Comparison of ENCODE assay signal across 18 cellular contexts in genomic region chr4:4216668-4217067, GRCh38. TPM values are rescaled to one million over a fixed set of nuclear protein-coding genes. Genes with fewer than 3 reads are reported as not detected.
DNase-seq lines count a peak whose midpoint lies in the region; ATAC-seq and TF ChIP-seq lines count a peak whose summit lies in the region.
"Had no signal": no experiment of that assay in that cellular context is flagged by ENCODE, and none has a peak within 500 bp of the region (broad histone marks: within the 10 kb centered on the region; RNA-seq: fewer than 3 reads in every experiment).

No MANE protein-coding gene starts in this region.

- no peak overlapping the region for H3K4ac ChIP-seq in IMR-90 (ENCODE audit: low read depth, low read length)
- H3K4ac ChIP-seq in mesenchymal stem cell (ENCODE audit: low read depth in 1 of 2, low read length in 2 of 2): no peak overlapping the region

- H3K27me3 Mint-ChIP-seq in naive thymus-derived CD4-positive, alpha-beta T cell: peaks cover 6 to 46% (median 44%) of the 10 kb centered on the region in 5 donors

- H3K36me3 ChIP-seq in IMR-90 (ENCODE audit: control insufficient read depth, insufficient read depth, low read length) (no peaks in the 10 kb centered on the region), mesenchymal stem cell (ENCODE audit: control insufficient read depth in 1 of 2, insufficient read depth in 2 of 2, low read depth in 1 of 2, low read length in 2 of 2) (no peaks in the 10 kb centered on the region), upper lobe of right lung (no peaks in the 10 kb centered on the region)
- H3K36me3 ChIP-seq in naive thymus-derived CD4-positive, alpha-beta T cell (ENCODE audit: control insufficient read depth in 2 of 3, insufficient read depth in 3 of 3, low read length in 3 of 3): no peaks in the 10 kb centered on the region

- H4K91ac ChIP-seq in IMR-90 (ENCODE audit: insufficient read depth, low read depth, low read length) (no peak overlapping the region), mesenchymal stem cell (ENCODE audit: low read length) (no peak overlapping the region)

- no peaks in the 10 kb centered on the region for H4K20me1 ChIP-seq in IMR-90 (ENCODE audit: insufficient read depth, low read length)

- POLR2A ChIA-PET in IMR-90 (lab: Charles Lee; ENCODE audit: unreplicated experiment): no interaction called here
- POLR2A ChIA-PET in naive thymus-derived CD4-positive, alpha-beta T cell (lab: Charles Lee): no interaction called here

- ATAC-seq in IMR-90 (ENCODE audit: low read depth) (no peak), upper lobe of right lung (no peak)
- ATAC-seq in naive thymus-derived CD4-positive, alpha-beta T cell: no peak
- ATAC-seq: left ventricle myocardium superior had no signal

- H3K4me1 Mint-ChIP-seq in naive thymus-derived CD4-positive, alpha-beta T cell: no peaks in the 10 kb centered on the region
- H3K4me1 Mint-ChIP-seq: activated B cell treated with CpG ODN at 0.5 μM for 24 hours; activated naive CD4-positive, alpha-beta T cell treated with anti-CD3 and anti-CD28 coated beads, Interleukin-2, amount 10 ng/mL, durations not matched to agents 7 days and 5 days; CD4-positive, CD25-positive, alpha-beta regulatory T cell; central memory CD8-positive, alpha-beta T cell; nephron progenitor cell had no signal

- no peak for TF ChIP-seq POLR2A in IMR-90 (IDR thresholded peaks at IDR 0.05; ENCODE audit: low read depth, low read length)

- H3K4me2 ChIP-seq in IMR-90 (ENCODE audit: low read depth, low read length) (no peak overlapping the region), mesenchymal stem cell (ENCODE audit: low read length, poor library complexity, severe bottlenecking) (no peak overlapping the region)

- H3K23ac ChIP-seq in IMR-90 (ENCODE audit: low read depth, low read length) (no peak overlapping the region), mesenchymal stem cell (ENCODE audit: low read length in 2 of 2) (no peak overlapping the region)

- H2AFZ ChIP-seq in IMR-90 (replicated peaks; ENCODE audit: low read length, poor library complexity) (peak overlapping the region; percentile 56), mesenchymal stem cell (ENCODE audit: low read depth, low read length) (no peak overlapping the region)

- no peak overlapping the region for H2AK5ac ChIP-seq in IMR-90 (ENCODE audit: low read depth, low read length)
- no peak overlapping the region for H2AK5ac ChIP-seq in mesenchymal stem cell (ENCODE audit: low read length, severe bottlenecking)

- no peak overlapping the region for H3K27ac Mint-ChIP-seq in naive thymus-derived CD4-positive, alpha-beta T cell
- H3K27ac Mint-ChIP-seq: activated B cell treated with CpG ODN at 0.5 μM for 24 hours; activated naive CD4-positive, alpha-beta T cell treated with anti-CD3 and anti-CD28 coated beads, Interleukin-2, amount 10 ng/mL, durations not matched to agents 7 days and 5 days; nephron progenitor cell had no signal

- H4K8ac ChIP-seq in IMR-90 (ENCODE audit: low read depth in 2 of 2, low read length in 2 of 2): no peak overlapping the region
- no peak overlapping the region for H4K8ac ChIP-seq in mesenchymal stem cell (ENCODE audit: low read length)

- no peak for TF ChIP-seq RAD21 in IMR-90 (IDR thresholded peaks at IDR 0.05; ENCODE audit: low read length)

- H3K79me1 ChIP-seq in IMR-90 (ENCODE audit: low read depth in 1 of 2, low read length in 2 of 2) (no peaks in the 10 kb centered on the region), mesenchymal stem cell (replicated peaks; ENCODE audit: low read length, poor library complexity, severe bottlenecking) (no peaks in the 10 kb centered on the region)

- H3K27me3 ChIP-seq in IMR-90 (ENCODE audit: control insufficient read depth, insufficient read depth, low read length) (peaks cover 4% of the 10 kb centered on the region; the same call in 1 of the 2 replicates), mesenchymal stem cell (ENCODE audit: control insufficient read depth in 1 of 2, insufficient read depth in 1 of 2, low read length in 2 of 2) (peaks cover 0 to 9% of the 10 kb centered on the region in 2 experiments), upper lobe of right lung (peaks cover 13% of the 10 kb centered on the region)
- H3K27me3 ChIP-seq in naive thymus-derived CD4-positive, alpha-beta T cell (ENCODE audit: control insufficient read depth in 2 of 2, insufficient read depth in 2 of 2, low read length in 2 of 2): no peaks in the 10 kb centered on the region

- H3K9ac ChIP-seq in IMR-90 (ENCODE audit: low read depth, low read length) (no peak overlapping the region), mesenchymal stem cell (ENCODE audit: low read length) (no peak overlapping the region)

- H3K4me3 ChIP-seq in IMR-90 (ENCODE audit: insufficient read depth, low read depth, low read length) (no peak overlapping the region), cardiac fibroblast (replicated peaks in 1 of 2; ENCODE audit: low read depth in 2 of 2, low read length in 2 of 2) (no peak overlapping the region), mesenchymal stem cell (ENCODE audit: insufficient read depth in 1 of 2, low read depth in 1 of 2, low read length in 2 of 2) (no peak overlapping the region), upper lobe of right lung (no peak overlapping the region)
- H3K4me3 ChIP-seq in naive thymus-derived CD4-positive, alpha-beta T cell (ENCODE audit: low read length): no peak overlapping the region

- TF ChIP-seq CTCF in IMR-90 (conservative IDR thresholded peaks at IDR 0.05; ENCODE audit: low read depth, low read length) (no peak), cardiac fibroblast (IDR thresholded peaks at IDR 0.05; ENCODE audit: low read depth, low read length) (no peak), upper lobe of right lung (IDR thresholded peaks at IDR 0.05) (no peak)

- dilution Hi-C loops in IMR-90 (cut with HindIII; ENCODE audit: low sequenced_read_pairs, unreplicated experiment): no loop called here

- 0 out of 2 replicates have a peak, but pooled peaks cover 2% of the 10 kb centered on the region for H3K4me1 ChIP-seq in IMR-90 (ENCODE audit: control insufficient read depth, insufficient read depth, low read length)
- no peaks in the 10 kb centered on the region for H3K4me1 ChIP-seq in mesenchymal stem cell (ENCODE audit: control insufficient read depth, insufficient read depth, low read depth, low read length)
- no peaks in the 10 kb centered on the region for H3K4me1 ChIP-seq in upper lobe of right lung
- H3K4me1 ChIP-seq in naive thymus-derived CD4-positive, alpha-beta T cell (ENCODE audit: control insufficient read depth in 2 of 2, insufficient read depth in 2 of 2, low read length in 2 of 2): no peaks in the 10 kb centered on the region

- H3K9me3 ChIP-seq in IMR-90 (ENCODE audit: control insufficient read depth, insufficient read depth, low read length) (no peaks in the 10 kb centered on the region), mesenchymal stem cell (ENCODE audit: control insufficient read depth, low read length) (no peaks in the 10 kb centered on the region), upper lobe of right lung (no peaks in the 10 kb centered on the region)
- no peaks in the 10 kb centered on the region for H3K9me3 ChIP-seq in naive thymus-derived CD4-positive, alpha-beta T cell (ENCODE audit: control insufficient read depth in 2 of 3, low read length in 3 of 3)

- CTCF ChIA-PET in IMR-90 (lab: Yijun Ruan, JAX): no interaction called here
- CTCF ChIA-PET in naive thymus-derived CD4-positive, alpha-beta T cell (lab: Charles Lee): no interaction called here

- 47% methylated on average over 5 of the region's 6 CpGs; no CpG with 5 or more reads in 1 of the 2 experiments for WGBS in IMR-90 (ENCODE audit: extremely low coverage in 2 of 2, insufficient read length in 1 of 2), 2 experiments
- WGBS in mesenchymal stem cell: 27% methylated on average over 6 of the region's 6 CpGs

- H3K9me1 ChIP-seq in IMR-90 (ENCODE audit: insufficient read depth, low read length): peaks cover 3% of the 10 kb centered on the region; the same call in 1 of the 2 replicates

- peaks cover 0 to 3% (median 0%) of the 10 kb centered on the region in 11 donors for H3K9me3 Mint-ChIP-seq in naive thymus-derived CD4-positive, alpha-beta T cell
- H3K9me3 Mint-ChIP-seq: activated B cell treated with CpG ODN at 0.5 μM for 24 hours; activated naive CD4-positive, alpha-beta T cell treated with anti-CD3 and anti-CD28 coated beads, Interleukin-2, amount 10 ng/mL, durations not matched to agents 7 days and 5 days; central memory CD8-positive, alpha-beta T cell; nephron progenitor cell had no signal

- H3K56ac ChIP-seq in IMR-90 (ENCODE audit: extremely low read depth, insufficient read depth, low read length): no peak overlapping the region

- H2BK120ac ChIP-seq in IMR-90 (ENCODE audit: low read depth, low read length): no peak overlapping the region
- no peak overlapping the region for H2BK120ac ChIP-seq in mesenchymal stem cell (ENCODE audit: low read depth, low read length)

- no peak overlapping the region for H2BK20ac ChIP-seq in IMR-90 (ENCODE audit: low read depth, low read length)

- peak; percentile 63 for DNase-seq in EH (ENCODE audit: low read depth)
- peak; percentile 59 for DNase-seq in IMR-90
- peak; percentile 3 to 44 for DNase-seq in cardiac fibroblast (ENCODE audit: low read depth in 2 of 2)
- DNase-seq in mesenchymal stem cell: peak; percentile 42
- no peak for DNase-seq in stimulated activated naive CD4-positive, alpha-beta T cell (lab: John Stamatoyannopoulos, UW)
- no peak for DNase-seq in upper lobe of right lung
- DNase-seq in activated naive CD4-positive, alpha-beta T cell treated with anti-CD3 and anti-CD28 coated beads, Interleukin-2, amount 50 U/mL, for 16 hours: no peak
- DNase-seq in naive thymus-derived CD4-positive, alpha-beta T cell: no peak
- DNase-seq: activated B cell treated with CpG ODN at 0.5 μM for 24 hours; activated naive CD4-positive, alpha-beta T cell treated with anti-CD3 and anti-CD28 coated beads, Interleukin-2, amount 10 ng/mL, durations not matched to agents 7 days and 5 days; CD4-positive, CD25-positive, alpha-beta regulatory T cell; erythroblast; left ventricle myocardium superior; NCI-H1092; NCI-H2227 treated with DMSO at 0.1 percent for 48 hours; nephron progenitor cell; trophoblast cell had no signal

- intact Hi-C loops in IMR-90 (cut with micrococcal nuclease): no loop called here
- intact Hi-C loops in upper lobe of right lung (cut with DNase I): no loop called here
- intact Hi-C loops in naive thymus-derived CD4-positive, alpha-beta T cell (cut with micrococcal nuclease): no loop called here

- H3K36me3 Mint-ChIP-seq in naive thymus-derived CD4-positive, alpha-beta T cell: no peaks in the 10 kb centered on the region
- H3K36me3 Mint-ChIP-seq: activated naive CD4-positive, alpha-beta T cell treated with anti-CD3 and anti-CD28 coated beads, Interleukin-2, amount 10 ng/mL, durations not matched to agents 7 days and 5 days; CD4-positive, CD25-positive, alpha-beta regulatory T cell had no signal

- H2AK9ac ChIP-seq in IMR-90 (replicated peaks; ENCODE audit: low read depth, low read length, poor library complexity): no peak overlapping the region

- H4K5ac ChIP-seq in IMR-90 (ENCODE audit: low read depth, low read length): no peak overlapping the region

- no peak overlapping the region for H3K27ac ChIP-seq in IMR-90 (ENCODE audit: insufficient read depth, low read length)
- no peak overlapping the region for H3K27ac ChIP-seq in mesenchymal stem cell (ENCODE audit: low read length, poor library complexity, severe bottlenecking)
- H3K27ac ChIP-seq in upper lobe of right lung: no peak overlapping the region
- H3K27ac ChIP-seq in naive thymus-derived CD4-positive, alpha-beta T cell (ENCODE audit: low read depth, low read length): no peak overlapping the region

- H3K14ac ChIP-seq in IMR-90 (replicated peaks; ENCODE audit: low read depth, low read length) (no peak overlapping the region), mesenchymal stem cell (ENCODE audit: low read length in 2 of 2) (no peak overlapping the region)

- in situ Hi-C loops in IMR-90 (cut with MboI; ENCODE audit: low sequenced_read_pairs): no loop called here

- H2BK15ac ChIP-seq in IMR-90 (ENCODE audit: low read depth, low read length) (no peak overlapping the region), mesenchymal stem cell (ENCODE audit: low read depth, poor library complexity, severe bottlenecking) (no peak overlapping the region)

- no TSS peak for BruUV-seq in IMR-90 (replicated peaks; lab: Mats Ljungman, UMichigan)

- no peak overlapping the region for H3K4me3 Mint-ChIP-seq in naive thymus-derived CD4-positive, alpha-beta T cell
- H3K4me3 Mint-ChIP-seq: activated B cell treated with CpG ODN at 0.5 μM for 24 hours; activated naive CD4-positive, alpha-beta T cell treated with anti-CD3 and anti-CD28 coated beads, Interleukin-2, amount 10 ng/mL, durations not matched to agents 7 days and 5 days; CD4-positive, CD25-positive, alpha-beta regulatory T cell; central memory CD8-positive, alpha-beta T cell; nephron progenitor cell had no signal

- H2BK12ac ChIP-seq in mesenchymal stem cell (ENCODE audit: low read length in 2 of 2): no peak overlapping the region

- H2BK5ac ChIP-seq in IMR-90 (ENCODE audit: low read depth, low read length, poor library complexity, severe bottlenecking) (no peak overlapping the region), mesenchymal stem cell (ENCODE audit: low read depth, low read length, poor library complexity, severe bottlenecking) (no peak overlapping the region)

- no peak overlapping the region for H3K18ac ChIP-seq in IMR-90 (ENCODE audit: low read depth, low read length)
- H3K18ac ChIP-seq in mesenchymal stem cell (ENCODE audit: low read depth in 1 of 2, low read length in 2 of 2): no peak overlapping the region

RNA-seq across cellular contexts. Expression of gene OTOP1, which starts 10.1 kb away (rescaled TPM):
- not detected in 2 replicates for total RNA-seq in IMR-90 (2012; rRNA removed)
- not detected in 2 replicates for polyA plus RNA-seq in IMR-90 (2012; rRNA removed)
- not detected in 2 replicates for polyA plus RNA-seq in IMR-90 (2012; cell fraction: cytosol; rRNA removed)
- polyA plus RNA-seq in IMR-90 (2012; cell fraction: nucleus; rRNA removed; ENCODE audit: low replicate concordance): not detected in 2 replicates
- polyA plus RNA-seq in mesenchymal stem cell (2013, experiment 1 of 2): not detected
- not detected for polyA plus RNA-seq in mesenchymal stem cell (2013, experiment 2 of 2)
- total RNA-seq in upper lobe of right lung: not detected
- not detected for total RNA-seq in naive thymus-derived CD4-positive, alpha-beta T cell
- not detected for polyA plus RNA-seq in naive thymus-derived CD4-positive, alpha-beta T cell
- total RNA-seq: activated B cell treated with CpG ODN at 0.5 μM for 24 hours; CD4-positive, CD25-positive, alpha-beta regulatory T cell; left ventricle myocardium superior had no signal
- polyA plus RNA-seq: CD4-positive, CD25-positive, alpha-beta regulatory T cell had no signal

RNA-seq across cellular contexts. Expression of gene TMEM128, which starts 31.4 kb away (rescaled TPM):
- total RNA-seq in IMR-90 (2012; rRNA removed): 21.9 and 27.2 TPM in 2 replicates
- polyA plus RNA-seq in IMR-90 (2012; rRNA removed): 16.3 and 22.6 TPM in 2 replicates
- 8.9 and 12.6 TPM in 2 replicates for polyA plus RNA-seq in IMR-90 (2012; cell fraction: cytosol; rRNA removed)
- 3.7 and 11.2 TPM in 2 replicates for polyA plus RNA-seq in IMR-90 (2012; cell fraction: nucleus; rRNA removed; ENCODE audit: low replicate concordance)
- 12.8 TPM for polyA plus RNA-seq in mesenchymal stem cell (2013, experiment 1 of 2)
- 14.0 TPM for polyA plus RNA-seq in mesenchymal stem cell (2013, experiment 2 of 2)
- total RNA-seq in upper lobe of right lung: 26.4 TPM
- total RNA-seq in naive thymus-derived CD4-positive, alpha-beta T cell: 10 to 100 TPM; 10.0 to 22.8 (median 17.8) TPM
- 10 to 100 TPM; 46.2 to 47.5 TPM for polyA plus RNA-seq in naive thymus-derived CD4-positive, alpha-beta T cell

Comparison
In these comparisons a context has a peak if more than half of its experiments do, and no peak if none do; other contexts are left out.
1. DNase-seq: peak in EH (single experiment), IMR-90 (single experiment), cardiac fibroblast (2 of 2) and mesenchymal stem cell (single experiment); none in stimulated activated naive CD4-positive, alpha-beta T cell (0 of 6), upper lobe of right lung (single experiment), activated naive CD4-positive, alpha-beta T cell treated with anti-CD3 and anti-CD28 coated beads, Interleukin-2, amount 50 U/mL, for 16 hours (single experiment) and naive thymus-derived CD4-positive, alpha-beta T cell (0 of 9).